In genomic region chr18:55351980-55352714, GRCh38 we compare ENCODE assay signal across 12 cellular contexts.
A peak's percentile ranks its signal among the peaks of the same experiment; 100 is the strongest.
DNase-seq lines count a peak whose midpoint lies in the region; ATAC-seq lines count a peak whose summit lies in the region.
"Had no signal": no experiment of that assay in that cellular context is flagged by ENCODE, and none has a peak within 500 bp of the region (broad histone marks: within the 10 kb centered on the region; RNA-seq: fewer than 3 reads in every experiment).

No MANE protein-coding gene starts in this region.

- H3K4me3 Mint-ChIP-seq in stimulated activated naive B cell treated with anti-CD40 and anti-IgM and Interleukin-4, amounts not matched to agents 10 μg/mL and 1 μg/mL and 100 μg/mL, for 72 hours: no peak overlapping the region
- H3K4me3 Mint-ChIP-seq: activated T-cell treated with anti-CD3 and anti-CD28 coated beads, Interleukin-2, amount 50 U/mL, for 4 hours had no signal

- H3K9me3 Mint-ChIP-seq in stimulated activated naive B cell treated with anti-CD40 and anti-IgM and Interleukin-4, amounts not matched to agents 10 μg/mL and 1 μg/mL and 100 μg/mL, for 72 hours: no peaks in the 10 kb centered on the region
- H3K9me3 Mint-ChIP-seq: activated T-cell treated with anti-CD3 and anti-CD28 coated beads, Interleukin-2, amount 50 U/mL, for 4 hours had no signal

- H3K27ac ChIP-seq in HUES48 (ENCODE audit: low read depth, low read length): peak overlapping the region; percentile 93

- no peaks in the 10 kb centered on the region for H3K27me3 ChIP-seq in HUES48 (ENCODE audit: control insufficient read depth, insufficient read depth, low read length)
- H3K27me3 ChIP-seq in MG63: no peaks in the 10 kb centered on the region
- H3K27me3 ChIP-seq: esophagus muscularis mucosa had no signal

- H3K27ac Mint-ChIP-seq in stimulated activated naive B cell treated with anti-CD40 and anti-IgM and Interleukin-4, amounts not matched to agents 10 μg/mL and 1 μg/mL and 100 μg/mL, for 72 hours: no peak overlapping the region

- peak; percentile 57 for ATAC-seq in GM21360 (IDR thresholded peaks at IDR 0.05; ENCODE audit: unreplicated experiment)
- peak; percentile 75 to 86 for ATAC-seq in stimulated activated naive B cell treated with anti-CD40 and anti-IgM and Interleukin-4, amounts not matched to agents 10 μg/mL and 1 μg/mL and 100 μg/mL, for 72 hours (replicated peaks)
- ATAC-seq: Right ventricle myocardium inferior; stimulated activated naive CD8-positive, alpha-beta T cell treated with anti-CD3 and anti-CD28 coated beads, Interleukin-15, Interleukin-2, amounts not matched to agents 100 U/mL and 50 U/mL, for 24 hours had no signal

- no peaks in the 10 kb centered on the region for H3K27me3 Mint-ChIP-seq in stimulated activated naive B cell treated with anti-CD40 and anti-IgM and Interleukin-4, amounts not matched to agents 10 μg/mL and 1 μg/mL and 100 μg/mL, for 72 hours

- H3K4me1 ChIP-seq in HUES48 (ENCODE audit: control insufficient read depth, insufficient read depth, low read length): peaks cover 97% of the 10 kb centered on the region

- peak overlapping the region; percentile 43 for H3K4me3 ChIP-seq in HUES48 (ENCODE audit: low read depth, low read length)
- no peak overlapping the region for H3K4me3 ChIP-seq in MG63
- H3K4me3 ChIP-seq: esophagus muscularis mucosa had no signal

- H3K9ac ChIP-seq in HUES48 (ENCODE audit: low read depth, low read length): no peak overlapping the region

- peaks cover 2 to 10% of the 10 kb centered on the region in 2 donors for H3K36me3 Mint-ChIP-seq in stimulated activated naive B cell treated with anti-CD40 and anti-IgM and Interleukin-4, amounts not matched to agents 10 μg/mL and 1 μg/mL and 100 μg/mL, for 72 hours

- DNase-seq in epidermal melanocyte (ENCODE audit: insufficient read length, low spot score) (peak; percentile 25), cerebellar cortex (ENCODE audit: low spot score) (no peak), MG63 (no peak), SK-N-DZ (ENCODE audit: low spot score) (no peak)
- no peak for DNase-seq in stimulated activated naive B cell treated with anti-CD40 and anti-IgM and Interleukin-4, amounts not matched to agents 10 μg/mL and 1 μg/mL and 100 μg/mL, for 72 hours
- DNase-seq: activated T-cell treated with anti-CD3 and anti-CD28 coated beads, Interleukin-2, amount 50 U/mL, for 4 hours; NCI-H2227 treated with DMSO at 0.1 percent for 48 hours; stimulated activated naive CD8-positive, alpha-beta T cell treated with anti-CD3 and anti-CD28 coated beads, Interleukin-15, Interleukin-2, amounts not matched to agents 100 U/mL and 50 U/mL, for 24 hours had no signal

- peaks cover 12 to 42% of the 10 kb centered on the region in 2 donors for H3K4me1 Mint-ChIP-seq in stimulated activated naive B cell treated with anti-CD40 and anti-IgM and Interleukin-4, amounts not matched to agents 10 μg/mL and 1 μg/mL and 100 μg/mL, for 72 hours

- no peaks in the 10 kb centered on the region for H3K36me3 ChIP-seq in HUES48 (ENCODE audit: control insufficient read depth, insufficient read depth, low read length)
- no peaks in the 10 kb centered on the region for H3K36me3 ChIP-seq in MG63
- H3K36me3 ChIP-seq: esophagus muscularis mucosa had no signal

- H3K9me3 ChIP-seq in HUES48 (ENCODE audit: control insufficient read depth, insufficient read depth, low read length): no peaks in the 10 kb centered on the region
- no peaks in the 10 kb centered on the region for H3K9me3 ChIP-seq in MG63
- H3K9me3 ChIP-seq: esophagus muscularis mucosa had no signal
